17 cellular contexts compared by ENCODE assay signal in the genomic region with DNA sequence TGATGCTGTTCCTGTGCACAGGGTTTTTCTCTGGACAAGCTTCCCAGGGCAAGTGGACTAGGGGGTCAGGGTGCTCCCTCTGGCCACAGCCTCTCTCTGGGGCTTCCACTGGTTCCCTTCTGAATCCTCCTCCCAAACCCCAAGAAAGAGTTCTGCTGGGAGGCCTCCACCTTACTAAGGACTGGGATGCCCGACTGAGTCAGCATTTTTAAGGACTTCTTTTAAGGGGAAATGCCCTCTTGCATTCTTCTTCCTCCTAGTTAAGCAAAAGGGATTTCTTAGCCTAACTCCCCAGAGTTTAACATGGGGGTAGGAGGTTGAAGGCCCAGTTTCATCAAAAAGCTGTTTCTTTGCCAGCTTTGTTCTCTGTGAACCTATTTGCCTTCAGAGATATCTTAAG.
DNase-seq lines count a peak whose midpoint lies in the region; ATAC-seq, FAIRE-seq and TF ChIP-seq lines count a peak whose summit lies in the region.
"Had no signal": no experiment of that assay in that cellular context is flagged by ENCODE, and none has a peak within 500 bp of the region (broad histone marks: within the 10 kb centered on the region; RNA-seq: fewer than 3 reads in every experiment).

No MANE protein-coding gene starts in this region.

- intact Hi-C loops in CD14-positive monocyte (cut with micrococcal nuclease) (no loop called here), HepG2 (cut with micrococcal nuclease; ENCODE audit: unreplicated experiment) (no loop called here), left ventricle myocardium superior (cut with micrococcal nuclease) (no loop called here), thyroid gland (cut with DNase I) (no loop called here)

- H3K4me3 ChIP-seq in adipocyte (ENCODE audit: low read length) (no peak overlapping the region), HepG2 (replicated peaks in 1 of 3; ENCODE audit: insufficient read depth in 1 of 3, low read depth in 2 of 3, low read length in 3 of 3) (no peak overlapping the region), thyroid gland (replicated peaks in 1 of 3) (no peak overlapping the region)
- H3K4me3 ChIP-seq: GM12878, GM23248 had no signal

- DNase-seq in CD14-positive monocyte (ENCODE audit: low spot score) (no peak), adipocyte (ENCODE audit: low read depth) (no peak), HepG2 (ENCODE audit: low spot score) (no peak), left ventricle myocardium superior (no peak), NCI-H748 treated with DMSO at 0.1 percent for 48 hours (lab: John Stamatoyannopoulos, UW) (no peak), thyroid gland (no peak), RPMI8226 (no peak)
- DNase-seq: BE2C; CD4-positive, CD25-positive, alpha-beta regulatory T cell; DMS53; GM23248 had no signal

- no peak for FAIRE-seq in HepG2 (lab: Jason Lieb, UNC)
- FAIRE-seq: A204.1, GM12878, GM18507, H54 had no signal

- H3K27ac Mint-ChIP-seq in CD14-positive monocyte: peak overlapping the region in 5 of 7 donors; percentile 32 to 62 (median 38)

- H3K4me1 Mint-ChIP-seq in CD14-positive monocyte: peaks cover 35% of the 10 kb centered on the region

- TF ChIP-seq EP300 in HepG2 (IDR thresholded peaks at IDR 0.05; ENCODE audit: low read depth in 2 of 2, low read length in 2 of 2) (no peak), HepG2 (CRISPR knock-in tag; IDR thresholded peaks at IDR 0.05; ENCODE audit: borderline replicate concordance) (no peak)

- in situ Hi-C loops in HepG2 (cut with HindIII; ENCODE audit: extremely low pct_ligation_motif_present, low pct_unique_long_range_greater_than_20kb): no loop called here

- peak overlapping the region; percentile 7 for H3K9ac ChIP-seq in adipocyte (ENCODE audit: low read length)
- H3K9ac ChIP-seq in HepG2 (ENCODE audit: insufficient read depth, low read depth, low read length): no peak overlapping the region
- H3K9ac ChIP-seq: GM23248 had no signal

- H3K4me3 Mint-ChIP-seq in CD14-positive monocyte: no peak overlapping the region
- H3K4me3 Mint-ChIP-seq: CD4-positive, CD25-positive, alpha-beta regulatory T cell had no signal

- POLR2A ChIA-PET in HepG2 (lab: Yijun Ruan, JAX): no interaction called here

- no peaks in the 10 kb centered on the region for H4K20me1 ChIP-seq in HepG2 (ENCODE audit: insufficient read depth, low read length)

- no peak for TF ChIP-seq RAD21 in HepG2 (CRISPR knock-in tag; IDR thresholded peaks at IDR 0.05)

- 0% methylated on average over 1 of the region's 1 CpG for WGBS in HepG2 (ENCODE audit: low lambda C conversion rate)
- WGBS in thyroid gland, 2 donors: 73 to 87% methylated on average over 1 of the region's 1 CpG

- peaks cover 23% of the 10 kb centered on the region for H3K4me1 ChIP-seq in adipocyte (ENCODE audit: control insufficient read depth, insufficient read depth, low read length)
- H3K4me1 ChIP-seq in HepG2 (ENCODE audit: insufficient read depth, low read length): no peaks in the 10 kb centered on the region
- H3K4me1 ChIP-seq in thyroid gland: no peaks in the 10 kb centered on the region

- H3K27ac ChIP-seq in HepG2 (ENCODE audit: extremely low read length, insufficient read depth, low read length) (no peak overlapping the region), thyroid gland (no peak overlapping the region)
- H3K27ac ChIP-seq: GM23248, HL-60 had no signal

- ATAC-seq in HepG2 (no peak), left ventricle myocardium superior (no peak)
- ATAC-seq: GM12878, HCT116 had no signal

- TF ChIP-seq CTCF in CD14-positive monocyte (IDR thresholded peaks at IDR 0.05) (no peak), HepG2 (CRISPR knock-in tag; IDR thresholded peaks at IDR 0.05) (no peak), thyroid gland (IDR thresholded peaks at IDR 0.05) (no peak)

- no TSS peak for BruUV-seq in HepG2 (replicated peaks; lab: Mats Ljungman, UMichigan)

- H3K79me2 ChIP-seq in HepG2 (ENCODE audit: insufficient read depth, low read length): no peaks in the 10 kb centered on the region

- H3K9me3 Mint-ChIP-seq in CD14-positive monocyte: peaks cover 0 to 5% (median 0%) of the 10 kb centered on the region in 7 donors
- H3K9me3 Mint-ChIP-seq: CD4-positive, CD25-positive, alpha-beta regulatory T cell had no signal

- H3K4me2 ChIP-seq in HepG2 (ENCODE audit: low read depth, low read length): no peak overlapping the region

- TF ChIP-seq POLR2A in HepG2 (IDR thresholded peaks at IDR 0.05; ENCODE audit: insufficient read depth in 1 of 2, low read depth in 2 of 2, low read length in 2 of 2): no peak
- TF ChIP-seq POLR2A in thyroid gland (IDR thresholded peaks at IDR 0.05): no peak

- no peaks in the 10 kb centered on the region for H3K36me3 ChIP-seq in adipocyte (ENCODE audit: control insufficient read depth, insufficient read depth, low read length, severe bottlenecking)
- no peaks in the 10 kb centered on the region for H3K36me3 ChIP-seq in HepG2 (replicated peaks in 1 of 2; ENCODE audit: control insufficient read depth in 1 of 2, insufficient read depth in 2 of 2, low read length in 2 of 2)
- no peaks in the 10 kb centered on the region for H3K36me3 ChIP-seq in thyroid gland

- H3K27me3 ChIP-seq in adipocyte (replicated peaks; ENCODE audit: control insufficient read depth, insufficient read depth, low read length) (no peaks in the 10 kb centered on the region), HepG2 (ENCODE audit: control insufficient read depth in 1 of 2, insufficient read depth in 2 of 2, low read length in 2 of 2) (no peaks in the 10 kb centered on the region; a peak in 1 of 5 replicates), thyroid gland (no peaks in the 10 kb centered on the region)
- H3K27me3 ChIP-seq: BE2C had no signal

- H3K27me3 Mint-ChIP-seq in CD14-positive monocyte (ENCODE audit: low read depth in 3 of 3): peaks cover 0 to 3% (median 2%) of the 10 kb centered on the region in 3 donors
- H3K27me3 Mint-ChIP-seq: CD4-positive, CD25-positive, alpha-beta regulatory T cell had no signal

- H3K36me3 Mint-ChIP-seq in CD14-positive monocyte: peaks cover 75 to 84% of the 10 kb centered on the region in 2 donors

- H2AFZ ChIP-seq in HepG2 (ENCODE audit: low read length): no peak overlapping the region
- H2AFZ ChIP-seq: GM23248 had no signal

- CTCF ChIA-PET in HepG2 (lab: Yijun Ruan, JAX; ENCODE audit: low intra/inter-chr PET ratio, low total read pairs): no interaction called here

- H3K9me3 ChIP-seq in adipocyte (ENCODE audit: control insufficient read depth, low read length) (no peaks in the 10 kb centered on the region), HepG2 (ENCODE audit: low read length) (no peaks in the 10 kb centered on the region), thyroid gland (no peaks in the 10 kb centered on the region)
- H3K9me3 ChIP-seq: BE2C had no signal

TF ChIP-seq in HepG2, 621 proteins besides CTCF, POLR2A, EP300 and RAD21:
- TF ChIP-seq, protein P1, sequence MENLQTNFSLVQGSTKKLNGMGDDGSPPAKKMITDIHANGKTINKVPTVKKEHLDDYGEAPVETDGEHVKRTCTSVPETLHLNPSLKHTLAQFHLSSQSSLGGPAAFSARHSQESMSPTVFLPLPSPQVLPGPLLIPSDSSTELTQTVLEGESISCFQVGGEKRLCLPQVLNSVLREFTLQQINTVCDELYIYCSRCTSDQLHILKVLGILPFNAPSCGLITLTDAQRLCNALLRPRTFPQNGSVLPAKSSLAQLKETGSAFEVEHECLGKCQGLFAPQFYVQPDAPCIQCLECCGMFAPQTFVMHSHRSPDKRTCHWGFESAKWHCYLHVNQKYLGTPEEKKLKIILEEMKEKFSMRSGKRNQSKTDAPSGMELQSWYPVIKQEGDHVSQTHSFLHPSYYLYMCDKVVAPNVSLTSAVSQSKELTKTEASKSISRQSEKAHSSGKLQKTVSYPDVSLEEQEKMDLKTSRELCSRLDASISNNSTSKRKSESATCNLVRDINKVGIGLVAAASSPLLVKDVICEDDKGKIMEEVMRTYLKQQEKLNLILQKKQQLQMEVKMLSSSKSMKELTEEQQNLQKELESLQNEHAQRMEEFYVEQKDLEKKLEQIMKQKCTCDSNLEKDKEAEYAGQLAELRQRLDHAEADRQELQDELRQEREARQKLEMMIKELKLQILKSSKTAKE (CRISPR knock-in tag; IDR thresholded peaks at IDR 0.05; ENCODE audit: borderline replicate concordance): no peak
- no peak for TF ChIP-seq HNF4A (CRISPR knock-in tag; IDR thresholded peaks at IDR 0.05)
- TF ChIP-seq SRF (IDR thresholded peaks at IDR 0.05; ENCODE audit: low read depth, low read length): no peak
- TF ChIP-seq RAD51 (IDR thresholded peaks at IDR 0.05; ENCODE audit: borderline replicate concordance): no peak
- TF ChIP-seq MAFK (conservative IDR thresholded peaks at IDR 0.05 in 1 of 2, IDR thresholded peaks at IDR 0.05 in 1 of 2; ENCODE audit: low read length in 2 of 2): peak; percentile 58 to 80; a peak in 3 of 4 replicates
- no peak for TF ChIP-seq MBD4 (IDR thresholded peaks at IDR 0.05; ENCODE audit: borderline replicate concordance, low read length)
- no peak for TF ChIP-seq ATF7-NPFF (CRISPR knock-in tag; IDR thresholded peaks at IDR 0.05; ENCODE audit: low read depth)
- no peak for TF ChIP-seq ZNF766 (CRISPR knock-in tag; IDR thresholded peaks at IDR 0.05; ENCODE audit: borderline replicate concordance)
- TF ChIP-seq ZNF225 (CRISPR knock-in tag; IDR thresholded peaks at IDR 0.05): no peak
- peak; percentile 74 for TF ChIP-seq MAFF (IDR thresholded peaks at IDR 0.05; ENCODE audit: low read depth, low read length)
- TF ChIP-seq POLR2G (IDR thresholded peaks at IDR 0.05; ENCODE audit: low read depth, low read length): no peak
- TF ChIP-seq, protein P2, sequence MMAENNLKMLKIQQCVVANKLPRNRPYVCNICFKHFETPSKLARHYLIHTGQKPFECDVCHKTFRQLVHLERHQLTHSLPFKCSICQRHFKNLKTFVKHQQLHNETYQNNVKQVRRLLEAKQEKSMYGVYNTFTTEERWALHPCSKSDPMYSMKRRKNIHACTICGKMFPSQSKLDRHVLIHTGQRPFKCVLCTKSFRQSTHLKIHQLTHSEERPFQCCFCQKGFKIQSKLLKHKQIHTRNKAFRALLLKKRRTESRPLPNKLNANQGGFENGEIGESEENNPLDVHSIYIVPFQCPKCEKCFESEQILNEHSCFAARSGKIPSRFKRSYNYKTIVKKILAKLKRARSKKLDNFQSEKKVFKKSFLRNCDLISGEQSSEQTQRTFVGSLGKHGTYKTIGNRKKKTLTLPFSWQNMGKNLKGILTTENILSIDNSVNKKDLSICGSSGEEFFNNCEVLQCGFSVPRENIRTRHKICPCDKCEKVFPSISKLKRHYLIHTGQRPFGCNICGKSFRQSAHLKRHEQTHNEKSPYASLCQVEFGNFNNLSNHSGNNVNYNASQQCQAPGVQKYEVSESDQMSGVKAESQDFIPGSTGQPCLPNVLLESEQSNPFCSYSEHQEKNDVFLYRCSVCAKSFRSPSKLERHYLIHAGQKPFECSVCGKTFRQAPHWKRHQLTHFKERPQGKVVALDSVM (CRISPR knock-in tag; IDR thresholded peaks at IDR 0.05): no peak
